ENCODE assay signal across 34 cellular contexts in genomic region chr4:152693875-152694274, GRCh38.
"Had no signal": no experiment of that assay in that cellular context is flagged by ENCODE, and none has a peak within 500 bp of the region (broad histone marks: within the 10 kb centered on the region; RNA-seq: fewer than 3 reads in every experiment).

No MANE protein-coding gene starts in this region.

- H3K9ac ChIP-seq: neural progenitor cell, parathyroid adenoma had no signal

- FAIRE-seq: endothelial cell of umbilical vein, kidney had no signal

- H3K9me3 ChIP-seq: body of pancreas, gastroesophageal sphincter, psoas muscle, sigmoid colon, thyroid gland, upper lobe of left lung had no signal

- H3K27me3 Mint-ChIP-seq: stimulated activated memory B cell treated with anti-CD40 and anti-IgM and Interleukin-4, amounts not matched to agents 10 μg/mL and 1 μg/mL and 100 μg/mL, for 72 hours had no signal

- H3K36me3 ChIP-seq: cardiac muscle cell, gastroesophageal sphincter, neural progenitor cell, sigmoid colon, thyroid gland, upper lobe of left lung had no signal

- H3K9me3 Mint-ChIP-seq: effector memory CD8-positive, alpha-beta T cell; natural killer cell; neural progenitor cell; stimulated activated memory B cell treated with anti-CD40 and anti-IgM and Interleukin-4, amounts not matched to agents 10 μg/mL and 1 μg/mL and 100 μg/mL, for 72 hours; stimulated activated naive CD8-positive, alpha-beta T cell treated with anti-CD3 and anti-CD28 coated beads, Interleukin-15, amount 100 ng/mL, for 72 hours had no signal

- H3K27me3 ChIP-seq: body of pancreas, cardiac muscle cell, gastroesophageal sphincter, neural progenitor cell, sigmoid colon, thyroid gland, upper lobe of left lung had no signal

- H3K4me2 ChIP-seq: neural progenitor cell, smooth muscle cell had no signal

- H2AFZ ChIP-seq: neural progenitor cell, parathyroid adenoma had no signal

- DNase-seq: activated CD4-positive, alpha-beta T cell treated with anti-CD3 and anti-CD28 coated beads for 4 hours; activated CD4-positive, alpha-beta T cell treated with anti-CD3 and anti-CD28 coated beads, Interleukin-2, amount 50 U/mL, for 4 hours; activated effector memory CD4-positive, alpha-beta T cell treated with Interleukin-2 at 50 U/mL for 16 hours; activated naive CD4-positive, alpha-beta T cell treated with Interleukin-2 at 50 U/mL for 16 hours; activated T-cell treated with anti-CD3 and anti-CD28 coated beads for 4 hours; aorta; body of pancreas; cerebellar nuclear complex; cortex of kidney; effector memory CD8-positive, alpha-beta T cell; hippocampal formation; kidney; mesenchymal stem cell; natural killer cell; occipital lobe; psoas muscle; sigmoid colon; stimulated activated CD4-positive, alpha-beta T cell treated with anti-CD3 and anti-CD28 coated beads, Interleukin-1b, Interleukin-23, amount 100 ng/mL, for 48 hours; stimulated activated CD4-positive, alpha-beta T cell treated with anti-CD3 and anti-CD28 coated beads, Interleukin-4, amount 100 ng/mL, for 4 hours; stimulated activated CD8-positive, alpha-beta memory T cell treated with anti-CD3 and anti-CD28 coated beads, Interleukin-4, amount 100 ng/mL, for 48 hours; stimulated activated naive CD8-positive, alpha-beta T cell treated with anti-CD3 and anti-CD28 coated beads, Interleukin-15, amount 100 ng/mL, for 72 hours; substantia nigra; T-helper 1 cell; thyroid gland; upper lobe of left lung had no signal

- ATAC-seq: body of pancreas; effector memory CD8-positive, alpha-beta T cell; gastroesophageal sphincter; natural killer cell; psoas muscle; stimulated activated memory B cell treated with anti-CD40 and anti-IgM and Interleukin-4, amounts not matched to agents 10 μg/mL and 1 μg/mL and 100 μg/mL, for 72 hours; stimulated activated naive CD8-positive, alpha-beta T cell treated with anti-CD3 and anti-CD28 coated beads, Interleukin-15, amount 100 ng/mL, for 72 hours had no signal

- H3K4me3 Mint-ChIP-seq: activated naive CD8-positive, alpha-beta T cell; effector memory CD8-positive, alpha-beta T cell; natural killer cell; neural progenitor cell; stimulated activated memory B cell treated with anti-CD40 and anti-IgM and Interleukin-4, amounts not matched to agents 10 μg/mL and 1 μg/mL and 100 μg/mL, for 72 hours; stimulated activated naive CD8-positive, alpha-beta T cell treated with anti-CD3 and anti-CD28 coated beads, Interleukin-15, amount 100 ng/mL, for 72 hours had no signal

- H3K4me1 Mint-ChIP-seq: natural killer cell had no signal

- H3K4me3 ChIP-seq: body of pancreas, cardiac muscle cell, gastroesophageal sphincter, neural progenitor cell, psoas muscle, sigmoid colon, smooth muscle cell, thyroid gland, upper lobe of left lung had no signal

- H3K27ac ChIP-seq: body of pancreas, cardiac muscle cell, gastroesophageal sphincter, neural progenitor cell, parathyroid adenoma, psoas muscle, sigmoid colon, thyroid gland, upper lobe of left lung, VCaP had no signal

- H3K79me2 ChIP-seq: parathyroid adenoma had no signal

- H3K4me1 ChIP-seq: body of pancreas, gastroesophageal sphincter, parathyroid adenoma, thyroid gland, upper lobe of left lung had no signal

- H3K27ac Mint-ChIP-seq: activated naive CD8-positive, alpha-beta T cell; effector memory CD8-positive, alpha-beta T cell; natural killer cell; neural progenitor cell; stimulated activated naive CD8-positive, alpha-beta T cell treated with anti-CD3 and anti-CD28 coated beads, Interleukin-15, amount 100 ng/mL, for 72 hours had no signal
